14 cellular contexts compared by ENCODE assay signal in genomic region chr17:64393000-64393402, GRCh38.
A peak's percentile ranks its signal among the peaks of the same experiment; 100 is the strongest.
DNase-seq lines count a peak whose midpoint lies in the region; ATAC-seq lines count a peak whose summit lies in the region.
"Had no signal": no experiment of that assay in that cellular context is flagged by ENCODE, and none has a peak within 500 bp of the region (broad histone marks: within the 10 kb centered on the region; RNA-seq: fewer than 3 reads in every experiment).

No MANE protein-coding gene starts in this region.

- no peaks in the 10 kb centered on the region for H3K27me3 Mint-ChIP-seq in central memory CD8-positive, alpha-beta T cell

- H3K4me3 Mint-ChIP-seq in central memory CD8-positive, alpha-beta T cell: peak overlapping the region; percentile 81
- H3K4me3 Mint-ChIP-seq: GM23338 had no signal

- peaks cover 60% of the 10 kb centered on the region for H3K4me1 Mint-ChIP-seq in central memory CD8-positive, alpha-beta T cell

- peak overlapping the region; percentile 94 for H3K27ac Mint-ChIP-seq in central memory CD8-positive, alpha-beta T cell (ENCODE audit: low read depth)
- H3K27ac Mint-ChIP-seq: GM23338 had no signal

- H3K36me3 Mint-ChIP-seq in central memory CD8-positive, alpha-beta T cell (ENCODE audit: insufficient read depth): peaks cover 26% of the 10 kb centered on the region

- DNase-seq in activated CD4-positive, alpha-beta T cell treated with anti-CD3 and anti-CD28 coated beads for 48 hours: peak; percentile 58
- no peak for DNase-seq in activated CD4-positive, alpha-beta T cell treated with anti-CD3 and anti-CD28 coated beads for 1 hour
- DNase-seq in activated CD8-positive, alpha-beta memory T cell treated with anti-CD3 and anti-CD28 coated beads for 24 hours: peak; percentile 79
- peak in 1 of 2 donors; percentile 46 for DNase-seq in central memory CD8-positive, alpha-beta T cell (ENCODE audit: low spot score in 2 of 2)
- DNase-seq in stimulated activated CD8-positive, alpha-beta memory T cell treated with anti-CD3 and anti-CD28 coated beads, Interleukin-12 subunit alpha, Interleukin-12 subunit beta, amount 100 ng/mL, for 1 hour (ENCODE audit: low read depth): peak; percentile 15
- no peak for DNase-seq in DMS 273 treated with DMSO at 0.1 percent for 48 hours (lab: John Stamatoyannopoulos, UW)
- no peak for DNase-seq in hepatic stellate cell (ENCODE audit: low spot score)
- DNase-seq: cerebellar nuclear complex, erythroblast, heart right ventricle, left cardiac atrium, NCI-H526 had no signal

- peak; percentile 69 for ATAC-seq in central memory CD8-positive, alpha-beta T cell (replicated peaks; ENCODE audit: extremely low read depth, poor library complexity, severe bottlenecking)
- ATAC-seq in HG02763 (IDR thresholded peaks at IDR 0.05; ENCODE audit: unreplicated experiment): no peak
- ATAC-seq: GM23338, heart right ventricle, left cardiac atrium had no signal

- no peaks in the 10 kb centered on the region for H3K9me3 Mint-ChIP-seq in central memory CD8-positive, alpha-beta T cell
- H3K9me3 Mint-ChIP-seq: GM23338 had no signal

Comparison
In these comparisons a context has a peak if more than half of its experiments do, and no peak if none do; other contexts are left out.
1. DNase-seq: peak in activated CD4-positive, alpha-beta T cell treated with anti-CD3 and anti-CD28 coated beads for 48 hours (single experiment), activated CD8-positive, alpha-beta memory T cell treated with anti-CD3 and anti-CD28 coated beads for 24 hours (single experiment) and stimulated activated CD8-positive, alpha-beta memory T cell treated with anti-CD3 and anti-CD28 coated beads, Interleukin-12 subunit alpha, Interleukin-12 subunit beta, amount 100 ng/mL, for 1 hour (single experiment); none in activated CD4-positive, alpha-beta T cell treated with anti-CD3 and anti-CD28 coated beads for 1 hour (single experiment), DMS 273 treated with DMSO at 0.1 percent for 48 hours (single experiment) and hepatic stellate cell (single experiment).